8 cellular contexts compared by ENCODE assay signal in genomic region chr12:101697930-101698781, GRCh38. TPM values are rescaled to one million over a fixed set of nuclear protein-coding genes. Genes with fewer than 3 reads are reported as not detected.
DNase-seq lines count a peak whose midpoint lies in the region; ATAC-seq and TF ChIP-seq lines count a peak whose summit lies in the region.

No MANE protein-coding gene starts in this region.

- H3K9ac ChIP-seq in iPS-15b (ENCODE audit: low read depth, low read length) (peak overlapping the region; percentile 19), rectal smooth muscle tissue (ENCODE audit: low read length) (peak overlapping the region; percentile 67)

- H3K4me3 ChIP-seq in RWPE2 (ENCODE audit: severe bottlenecking) (peak overlapping the region; percentile 87), iPS-15b (ENCODE audit: low read depth, low read length) (peak overlapping the region; percentile 80), rectal smooth muscle tissue (ENCODE audit: low read length) (peak overlapping the region; percentile 85)

- H3K27ac ChIP-seq in RWPE2 (ENCODE audit: poor library complexity, severe bottlenecking) (peak overlapping the region; percentile 27), rectal smooth muscle tissue (ENCODE audit: low read depth, low read length) (peak overlapping the region; percentile 85)

- ATAC-seq in GM19351 (IDR thresholded peaks at IDR 0.05; ENCODE audit: unreplicated experiment) (peak; percentile 32), HG03354 (IDR thresholded peaks at IDR 0.05; ENCODE audit: poor library complexity, severe bottlenecking, unreplicated experiment) (peak; percentile 41), RWPE2 (ENCODE audit: low read depth) (peak; percentile 47)

- H3K4me3 Mint-ChIP-seq in brain = peak overlapping the region; percentile 90 to 98 (median 91)

- H3K27me3 ChIP-seq in RWPE2 (ENCODE audit: insufficient read depth, poor library complexity, severe bottlenecking) = no peaks in the 10 kb centered on the region
- peaks cover 20% of the 10 kb centered on the region for H3K27me3 ChIP-seq in iPS-15b (ENCODE audit: control insufficient read depth, insufficient read depth, low read length)
- H3K27me3 ChIP-seq in rectal smooth muscle tissue (ENCODE audit: control insufficient read depth, insufficient read depth, low read length) = no peaks in the 10 kb centered on the region

- H3K9me3 ChIP-seq in RWPE2 (ENCODE audit: severe bottlenecking) (no peaks in the 10 kb centered on the region), iPS-15b (ENCODE audit: control insufficient read depth, insufficient read depth, low read length) (no peaks in the 10 kb centered on the region)

- TF ChIP-seq CTCF in RWPE2 (IDR thresholded peaks at IDR 0.05; ENCODE audit: poor library complexity, severe bottlenecking) = no peak
- TF ChIP-seq CTCF in brain (conservative IDR thresholded peaks at IDR 0.05) = no peak

- H3K27ac Mint-ChIP-seq in brain = peak overlapping the region; percentile 89 to 98 (median 95)

- H3K36me3 Mint-ChIP-seq in brain = no peaks in the 10 kb centered on the region

- H3K4me1 ChIP-seq in RWPE2 (ENCODE audit: insufficient read depth, poor library complexity, severe bottlenecking) (peaks cover 10% of the 10 kb centered on the region), iPS-15b (ENCODE audit: control insufficient read depth, insufficient read depth, low read length) (no peaks in the 10 kb centered on the region), rectal smooth muscle tissue (ENCODE audit: control insufficient read depth, insufficient read depth, low read length) (peaks cover 15% of the 10 kb centered on the region)

- H3K27me3 Mint-ChIP-seq in brain = peaks cover 5% of the 10 kb centered on the region

- H3K36me3 ChIP-seq in RWPE2 (ENCODE audit: low read depth) = no peaks in the 10 kb centered on the region
- H3K36me3 ChIP-seq in iPS-15b (ENCODE audit: control insufficient read depth, insufficient read depth, low read length) = peaks cover 2% of the 10 kb centered on the region
- no peaks in the 10 kb centered on the region for H3K36me3 ChIP-seq in rectal smooth muscle tissue (ENCODE audit: control insufficient read depth, insufficient read depth, low read length)

- DNase-seq in DMS 273 treated with DMSO at 0.1 percent for 48 hours (lab: John Stamatoyannopoulos, UW) (peak; percentile 2), RWPE2 (ENCODE audit: low spot score) (no peak), NCI-H128 (lab: John Stamatoyannopoulos, UW; ENCODE audit: unreplicated experiment) (no peak)

- H3K9me3 Mint-ChIP-seq in brain = no peaks in the 10 kb centered on the region

- peaks cover 65% of the 10 kb centered on the region for H3K4me1 Mint-ChIP-seq in brain

RNA-seq across cellular contexts. Expression of gene CHPT1, which starts 0.7 kb away (rescaled TPM):
- 18.4 TPM for polyA plus RNA-seq in brain (ENCODE audit: insufficient read depth, low read depth, low replicate concordance)

RNA-seq across cellular contexts. Expression of gene SYCP3, which starts 41.1 kb away (rescaled TPM):
- not detected for polyA plus RNA-seq in brain (ENCODE audit: insufficient read depth, low read depth, low replicate concordance)
